Comparison of ENCODE assay signal across 8 cellular contexts in genomic region chr16:54927125-54928015, GRCh38. TPM values are rescaled to one million over a fixed set of nuclear protein-coding genes. Genes with fewer than 3 reads are reported as not detected.
DNase-seq lines count a peak whose midpoint lies in the region; TF ChIP-seq lines count a peak whose summit lies in the region.

No MANE protein-coding gene starts in this region.

- H3K4me3 ChIP-seq in GM08714 (ENCODE audit: low read length) (peak overlapping the region; percentile 14; the same call in 1 of the 2 replicates), cardiac fibroblast (replicated peaks in 1 of 2; ENCODE audit: low read depth in 2 of 2, low read length in 2 of 2) (peak overlapping the region; percentile 60 to 68)
- H3K4me3 ChIP-seq in effector memory CD4-positive, alpha-beta T cell (ENCODE audit: insufficient read depth, low read depth, low read length, poor library complexity, severe bottlenecking): no peak overlapping the region

- peak overlapping the region; percentile 95 for H3K27ac Mint-ChIP-seq in osteocyte (ENCODE audit: unreplicated experiment)

- H3K9me3 Mint-ChIP-seq in osteocyte (ENCODE audit: unreplicated experiment): no peaks in the 10 kb centered on the region

- H3K27ac ChIP-seq in effector memory CD4-positive, alpha-beta T cell (ENCODE audit: insufficient read depth, low read length, poor library complexity, severe bottlenecking): no peak overlapping the region

- H3K4me1 ChIP-seq in effector memory CD4-positive, alpha-beta T cell (ENCODE audit: control insufficient read depth, insufficient read depth, low read length, poor library complexity, severe bottlenecking): peaks cover 26% of the 10 kb centered on the region

- peaks cover 45% of the 10 kb centered on the region for H3K4me1 Mint-ChIP-seq in osteocyte (ENCODE audit: unreplicated experiment)

- TF ChIP-seq CTCF in cardiac fibroblast (IDR thresholded peaks at IDR 0.05; ENCODE audit: low read depth, low read length): no peak
- no peak for TF ChIP-seq CTCF in osteocyte (IDR thresholded peaks at IDR 0.05)
- TF ChIP-seq CTCF in GM13977 (IDR thresholded peaks at IDR 0.05; ENCODE audit: extremely low read depth, insufficient read depth, missing control alignments): no peak

- in situ Hi-C loops in GM13977 (cut with MboI; ENCODE audit: low pct_unique_long_range_greater_than_20kb, low sequenced_read_pairs, unreplicated experiment): loop anchor here (25.0 kb wide), 1 partner anchor 640 kb away; the partner anchor contains the start of gene IRX3

- peaks cover 7% of the 10 kb centered on the region for H3K27me3 Mint-ChIP-seq in osteocyte (ENCODE audit: unreplicated experiment)

- H3K4me3 Mint-ChIP-seq in osteocyte (ENCODE audit: unreplicated experiment): peak overlapping the region; percentile 95

- peaks cover 5% of the 10 kb centered on the region for H3K36me3 Mint-ChIP-seq in osteocyte (ENCODE audit: unreplicated experiment)

- DNase-seq in NCI-H1436 treated with DMSO at 0.1 percent for 48 hours (lab: John Stamatoyannopoulos, UW): peak; percentile 62
- no peak for DNase-seq in cardiac fibroblast (ENCODE audit: low read depth in 2 of 2)
- no peak for DNase-seq in osteocyte (ENCODE audit: extremely low spot score, unreplicated experiment)
- DNase-seq in SKM-1 (lab: John Stamatoyannopoulos, UW; ENCODE audit: unreplicated experiment): no peak
- DNase-seq in GM13977 (ENCODE audit: low spot score): no peak
- no peak for DNase-seq in effector memory CD4-positive, alpha-beta T cell
- no peak for DNase-seq in cortex of kidney (lab: John Stamatoyannopoulos, UW)

- H3K36me3 ChIP-seq in effector memory CD4-positive, alpha-beta T cell (ENCODE audit: control insufficient read depth, insufficient read depth, low read length): no peaks in the 10 kb centered on the region

- no peaks in the 10 kb centered on the region for H3K9me3 ChIP-seq in effector memory CD4-positive, alpha-beta T cell (ENCODE audit: control insufficient read depth, low read length)

- H3K27me3 ChIP-seq in effector memory CD4-positive, alpha-beta T cell (replicated peaks; ENCODE audit: control insufficient read depth, insufficient read depth, low read length, poor library complexity, severe bottlenecking): peaks cover 26% of the 10 kb centered on the region

RNA-seq across cellular contexts. Expression of gene IRX5, which starts 3.3 kb away (rescaled TPM):
- total RNA-seq in osteocyte: 3.6 and 4.3 TPM in 2 replicates
